17 cellular contexts compared by ENCODE assay signal in genomic region chr1:200245492-200245891, GRCh38.
DNase-seq lines count a peak whose midpoint lies in the region; ATAC-seq, FAIRE-seq and TF ChIP-seq lines count a peak whose summit lies in the region.
"Had no signal": no experiment of that assay in that cellular context is flagged by ENCODE, and none has a peak within 500 bp of the region (broad histone marks: within the 10 kb centered on the region; RNA-seq: fewer than 3 reads in every experiment).

No MANE protein-coding gene starts in this region.

- ATAC-seq in GM19351 (IDR thresholded peaks at IDR 0.05; ENCODE audit: unreplicated experiment) = no peak
- ATAC-seq: lower lobe of right lung; natural killer cell treated with Interleukin-12 subunit alpha and Interleukin-12 subunit beta and Interleukin-15 and Interleukin-18, amount 100 ng/mL, for 72 hours; Right ventricle myocardium inferior had no signal

- peak; percentile 78 for DNase-seq in EL
- peak; percentile 76 for DNase-seq in M059J (ENCODE audit: low read depth)
- DNase-seq in bronchial epithelial cell (ENCODE audit: low read depth) = peak; percentile 49
- DNase-seq in lung microvascular endothelial cell (ENCODE audit: low read depth in 2 of 2) = peak; percentile 27 to 59
- no peak for DNase-seq in NAMALWA (ENCODE audit: low spot score)
- DNase-seq in NCI-H2081 (lab: John Stamatoyannopoulos, UW) = no peak
- DNase-seq: activated CD4-positive, CD25-positive, alpha-beta regulatory T cell treated with anti-CD3 and anti-CD28 coated beads, Interleukin-2, amount 50 U/mL, for 72 hours; activated naive CD4-positive, alpha-beta T cell; dermis blood vessel endothelial cell; esophagus squamous epithelium; H9; lower lobe of right lung; NCI-H1105 treated with DMSO at 0.1 percent for 48 hours had no signal

- no peaks in the 10 kb centered on the region for H3K27me3 ChIP-seq in bronchial epithelial cell (ENCODE audit: control insufficient read depth, insufficient read depth, low read length)

- no peaks in the 10 kb centered on the region for H3K36me3 ChIP-seq in bronchial epithelial cell (ENCODE audit: control insufficient read depth, insufficient read depth, low read length)
- H3K36me3 ChIP-seq: esophagus squamous epithelium, lower lobe of right lung had no signal

- no peak for FAIRE-seq in bronchial epithelial cell (lab: Jason Lieb, UNC)
- FAIRE-seq: astrocyte had no signal

- no peak overlapping the region for H3K4me3 ChIP-seq in bronchial epithelial cell (ENCODE audit: low read depth, low read length)
- H3K4me3 ChIP-seq: esophagus squamous epithelium, lower lobe of right lung had no signal

- TF ChIP-seq CTCF in bronchial epithelial cell (IDR thresholded peaks at IDR 0.05; ENCODE audit: insufficient read depth, low read length, severe bottlenecking) = no peak

Comparison
In these comparisons a context has a peak if more than half of its experiments do, and no peak if none do; other contexts are left out.
1. DNase-seq: peak in EL (single experiment), M059J (single experiment), bronchial epithelial cell (single experiment) and lung microvascular endothelial cell (2 of 2); none in NAMALWA (single experiment) and NCI-H2081 (0 of 2).